ENCODE assay signal across 9 cellular contexts in genomic region chr3:57803647-57804081, GRCh38. TPM values are rescaled to one million over a fixed set of nuclear protein-coding genes. Genes with fewer than 3 reads are reported as not detected.
A peak's percentile ranks its signal among the peaks of the same experiment; 100 is the strongest.
DNase-seq lines count a peak whose midpoint lies in the region; ATAC-seq and TF ChIP-seq lines count a peak whose summit lies in the region.
"Had no signal": no experiment of that assay in that cellular context is flagged by ENCODE, and none has a peak within 500 bp of the region (broad histone marks: within the 10 kb centered on the region; RNA-seq: fewer than 3 reads in every experiment).

No MANE protein-coding gene starts in this region.

- intact Hi-C loops in mucosa of descending colon (cut with DNase I, micrococcal nuclease) = no loop called here

- DNase-seq in DMS 273 treated with DMSO at 0.1 percent for 48 hours (lab: John Stamatoyannopoulos, UW) (peak; percentile 67), NT2/D1 (ENCODE audit: low read depth, low spot score) (peak; percentile 25), dermis microvascular lymphatic vessel endothelial cell (ENCODE audit: low read depth in 2 of 2) (peak; percentile 33 to 83), mucosa of descending colon (peak in 1 of 3 donors; percentile 67), NAMALWA (ENCODE audit: low spot score) (no peak)

- ATAC-seq in mucosa of descending colon = peak; percentile 96
- ATAC-seq in HG03097 (IDR thresholded peaks at IDR 0.05; ENCODE audit: low FRiP score, unreplicated experiment) = no peak
- ATAC-seq in HG02610 (IDR thresholded peaks at IDR 0.05; ENCODE audit: unreplicated experiment) = no peak
- ATAC-seq in HG03571 (IDR thresholded peaks at IDR 0.05; ENCODE audit: unreplicated experiment) = no peak

- no peaks in the 10 kb centered on the region for H3K4me1 ChIP-seq in NT2/D1 (ENCODE audit: insufficient read depth, insufficient read length)
- peaks cover 32% of the 10 kb centered on the region for H3K4me1 ChIP-seq in mucosa of descending colon (ENCODE audit: low read depth)

- no peak for TF ChIP-seq CTCF in mucosa of descending colon (IDR thresholded peaks at IDR 0.05)

- H3K9me3 ChIP-seq in NT2/D1 (ENCODE audit: insufficient read depth, low read length) (no peaks in the 10 kb centered on the region), mucosa of descending colon (no peaks in the 10 kb centered on the region)
- H3K9me3 ChIP-seq: ovary had no signal

- H3K27me3 ChIP-seq in NT2/D1 (ENCODE audit: insufficient read depth, insufficient read length) = no peaks in the 10 kb centered on the region
- H3K27me3 ChIP-seq: ovary had no signal

- H3K4me3 ChIP-seq in NT2/D1 (ENCODE audit: insufficient read length, low read depth) (no peak overlapping the region), mucosa of descending colon (no peak overlapping the region)
- H3K4me3 ChIP-seq: ovary had no signal

- H3K9ac ChIP-seq in NT2/D1 (ENCODE audit: insufficient read length, low read depth) = no peak overlapping the region

- H3K36me3 ChIP-seq in NT2/D1 (ENCODE audit: insufficient read depth, insufficient read length, low read length) (peaks cover 3% of the 10 kb centered on the region), mucosa of descending colon (ENCODE audit: low read depth) (no peaks in the 10 kb centered on the region)
- H3K36me3 ChIP-seq: ovary had no signal

RNA-seq across cellular contexts. Expression of gene SLMAP, which starts 47.6 kb away (rescaled TPM):
- total RNA-seq in dermis microvascular lymphatic vessel endothelial cell = 26.9 and 29.5 TPM in 2 replicates
- 100 to 1,000 TPM in 1 of 3 donors, 10 to 100 TPM in 2; 73.8 to 298 (median 83.8) TPM for total RNA-seq in mucosa of descending colon
